ENCODE assay signal across 8 cellular contexts in the genomic region with DNA sequence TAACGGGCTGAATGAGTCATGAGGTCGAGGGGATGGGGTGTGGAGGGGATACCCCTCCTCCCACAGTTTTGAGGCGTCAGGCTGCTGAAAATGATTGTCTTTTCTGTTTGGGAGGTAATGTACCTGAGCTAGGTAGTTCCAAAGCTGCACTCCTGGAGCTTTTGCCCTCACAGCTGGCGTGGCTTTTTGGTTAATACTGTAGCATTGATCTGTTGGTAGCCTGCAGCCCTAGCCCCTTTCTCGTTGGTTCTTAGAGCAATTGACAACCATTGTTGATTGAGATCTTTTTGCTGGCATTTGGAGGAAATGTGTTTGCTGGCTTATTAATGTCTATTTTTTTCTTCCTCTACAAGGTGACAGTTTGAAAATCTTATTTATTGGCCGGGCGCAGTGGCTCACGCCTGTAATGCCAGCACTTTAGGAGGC. TPM values are rescaled to one million over a fixed set of nuclear protein-coding genes. Genes with fewer than 3 reads are reported as not detected.
DNase-seq lines count a peak whose midpoint lies in the region; ATAC-seq, FAIRE-seq and TF ChIP-seq lines count a peak whose summit lies in the region.

No MANE protein-coding gene starts in this region.

- WGBS in A549 (ENCODE audit: missing lambda C conversion rate) = 20% methylated on average over 7 of the region's 8 CpGs

- FAIRE-seq in A549 (lab: Jason Lieb, UNC) = no peak

- peaks cover 41% of the 10 kb centered on the region for H3K36me3 ChIP-seq in muscle layer of colon (ENCODE audit: insufficient read depth, low read length)

- TF ChIP-seq EP300 in A549 (IDR thresholded peaks at IDR 0.05) = no peak

- no peak for DNase-seq in A549 (ENCODE audit: low read depth in 1 of 2, low spot score in 1 of 2)
- DNase-seq in Jurkat, Clone E6-1 (ENCODE audit: low read depth, low spot score) = no peak
- DNase-seq in choroid plexus epithelial cell (ENCODE audit: low read depth) = no peak
- no peak for DNase-seq in NK-92 (lab: John Stamatoyannopoulos, UW; ENCODE audit: unreplicated experiment)

- H3K9ac ChIP-seq in muscle layer of colon (ENCODE audit: low read length) = peak overlapping the region; percentile 83

- POLR2A ChIA-PET in A549 (lab: Yijun Ruan, JAX) = interaction anchor here (3.6 kb wide), 1 partner anchor 22 kb away, joined by 38 read pairs; a partner anchor contains a TSS

- H3K9me3 ChIP-seq in A549 = peaks cover 4% of the 10 kb centered on the region; the same call in 1 of the 3 replicates
- no peaks in the 10 kb centered on the region for H3K9me3 ChIP-seq in muscle layer of colon (ENCODE audit: low read length)

- H3K4me3 ChIP-seq in A549 (peak overlapping the region; percentile 100), choroid plexus epithelial cell (ENCODE audit: low read depth, low read length) (peak overlapping the region; percentile 88), muscle layer of colon (ENCODE audit: low read depth in 1 of 2, low read length in 2 of 2) (peak overlapping the region; percentile 86 to 92)
- peak overlapping the region; percentile 97 for H3K4me3 ChIP-seq in Jurkat, Clone E6-1 (ENCODE audit: low read length)

- CTCF ChIA-PET in A549 (lab: Yijun Ruan, JAX) = no interaction called here

- H3K27me3 ChIP-seq in muscle layer of colon (ENCODE audit: control insufficient read depth in 1 of 2, insufficient read depth in 2 of 2, low read length in 2 of 2) = no peaks in the 10 kb centered on the region

- peak overlapping the region; percentile 99 for H3K4me2 ChIP-seq in A549

- TF ChIP-seq RAD21 in A549 (conservative IDR thresholded peaks at IDR 0.05 in 1 of 2, IDR thresholded peaks at IDR 0.05 in 1 of 2) = no peak

- H3K27ac ChIP-seq in A549 (peak overlapping the region; percentile 95 to 100), muscle layer of colon (ENCODE audit: low read depth, low read length) (peak overlapping the region; percentile 96)

- TF ChIP-seq CTCF in A549 (IDR thresholded peaks at IDR 0.05) = no peak
- TF ChIP-seq CTCF in choroid plexus epithelial cell (conservative IDR thresholded peaks at IDR 0.05; ENCODE audit: low read depth, low read length) = no peak

- H3K4me1 ChIP-seq in A549 (peaks cover 37% of the 10 kb centered on the region), muscle layer of colon (ENCODE audit: insufficient read depth, low read length) (peaks cover 23% of the 10 kb centered on the region)

- ATAC-seq in A549 (no peak), HG02763 (IDR thresholded peaks at IDR 0.05; ENCODE audit: unreplicated experiment) (no peak), GM19452 (IDR thresholded peaks at IDR 0.05; ENCODE audit: unreplicated experiment) (no peak), HG03159 (IDR thresholded peaks at IDR 0.05; ENCODE audit: unreplicated experiment) (no peak)

- TF ChIP-seq POLR2A in A549 (IDR thresholded peaks at IDR 0.05; ENCODE audit: low read length) = no peak

TF ChIP-seq in A549, 52 proteins besides CTCF, POLR2A, EP300 and RAD21:
- TF ChIP-seq JUN (IDR thresholded peaks at IDR 0.05) = no peak; a peak in 1 of 5 replicates
- no peak for TF ChIP-seq CBX8 (IDR thresholded peaks at IDR 0.05)
- TF ChIP-seq RNF2 (IDR thresholded peaks at IDR 0.05; ENCODE audit: borderline replicate concordance, low read depth) = no peak
- TF ChIP-seq, protein P1, sequence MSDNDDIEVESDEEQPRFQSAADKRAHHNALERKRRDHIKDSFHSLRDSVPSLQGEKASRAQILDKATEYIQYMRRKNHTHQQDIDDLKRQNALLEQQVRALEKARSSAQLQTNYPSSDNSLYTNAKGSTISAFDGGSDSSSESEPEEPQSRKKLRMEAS (IDR thresholded peaks at IDR 0.05) = no peak; the same call in 1 of the 2 replicates
- TF ChIP-seq SREBF2 (IDR thresholded peaks at IDR 0.05) = no peak
- no peak for TF ChIP-seq ZFP36 (IDR thresholded peaks at IDR 0.05; ENCODE audit: borderline replicate concordance, partially characterized antibody)
- TF ChIP-seq, protein P2, sequence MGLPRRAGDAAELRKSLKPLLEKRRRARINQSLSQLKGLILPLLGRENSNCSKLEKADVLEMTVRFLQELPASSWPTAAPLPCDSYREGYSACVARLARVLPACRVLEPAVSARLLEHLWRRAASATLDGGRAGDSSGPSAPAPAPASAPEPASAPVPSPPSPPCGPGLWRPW (IDR thresholded peaks at IDR 0.05) = no peak
- no peak for TF ChIP-seq GATA3 (IDR thresholded peaks at IDR 0.05; ENCODE audit: borderline replicate concordance)
- TF ChIP-seq ESRRA (IDR thresholded peaks at IDR 0.05; ENCODE audit: borderline replicate concordance, low read length) = no peak
- TF ChIP-seq TP53 (CRISPR knock-in tag; IDR thresholded peaks at IDR 0.05) = no peak
- no peak for TF ChIP-seq SMC3 (IDR thresholded peaks at IDR 0.05)
- TF ChIP-seq, protein P3, sequence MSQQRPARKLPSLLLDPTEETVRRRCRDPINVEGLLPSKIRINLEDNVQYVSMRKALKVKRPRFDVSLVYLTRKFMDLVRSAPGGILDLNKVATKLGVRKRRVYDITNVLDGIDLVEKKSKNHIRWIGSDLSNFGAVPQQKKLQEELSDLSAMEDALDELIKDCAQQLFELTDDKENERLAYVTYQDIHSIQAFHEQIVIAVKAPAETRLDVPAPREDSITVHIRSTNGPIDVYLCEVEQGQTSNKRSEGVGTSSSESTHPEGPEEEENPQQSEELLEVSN (IDR thresholded peaks at IDR 0.05; ENCODE audit: borderline replicate concordance, low read depth) = no peak
- no peak for TF ChIP-seq EHF (CRISPR knock-in tag; IDR thresholded peaks at IDR 0.05)
- no peak for TF ChIP-seq MAFK (IDR thresholded peaks at IDR 0.05; ENCODE audit: partially characterized antibody)
- no peak for TF ChIP-seq CHD4 (IDR thresholded peaks at IDR 0.05; ENCODE audit: borderline replicate concordance)
- TF ChIP-seq ZNF302 (CRISPR knock-in tag; IDR thresholded peaks at IDR 0.05) = no peak
- TF ChIP-seq EHMT2 (IDR thresholded peaks at IDR 0.05; ENCODE audit: low read depth) = no peak
- no peak for TF ChIP-seq HDAC2 (IDR thresholded peaks at IDR 0.05)
- TF ChIP-seq MYC (IDR thresholded peaks at IDR 0.05; ENCODE audit: borderline replicate concordance, low read length) = no peak

RNA-seq across cellular contexts. Expression of a gene that starts 1.8 kb away (rescaled TPM):
- 28.4 and 42.5 TPM in 2 replicates for polyA plus RNA-seq in A549 (2011; rRNA removed)
- polyA plus RNA-seq in A549 (2012; cell fraction: cytosol; rRNA removed) = 62.5 and 71.3 TPM in 2 replicates
- 233 and 337 TPM in 2 replicates for polyA plus RNA-seq in A549 (2012; cell fraction: nucleus; rRNA removed)
- polyA plus RNA-seq in A549 (2017; fragmentation: RNase III; extraction: RNeasy Plus Mini Kit Qiagen cat#74134 plus additional on column Dnase treatment) = 134 to 137 TPM (median 135 TPM) in 3 replicates
- 42.2 and 49.0 TPM in 2 replicates for polyA minus RNA-seq in A549 (2011; rRNA and poly(A)+ RNA removed)
- polyA plus RNA-seq in Jurkat, Clone E6-1 (2012; ENCODE audit: insufficient read depth, insufficient read length) = 184 TPM

RNA-seq across cellular contexts. Expression of a gene that starts 21.6 kb away (rescaled TPM):
- polyA plus RNA-seq in A549 (2011; rRNA removed) = 139 and 159 TPM in 2 replicates
- 354 and 357 TPM in 2 replicates for polyA plus RNA-seq in A549 (2012; cell fraction: cytosol; rRNA removed)
- 599 and 723 TPM in 2 replicates for polyA plus RNA-seq in A549 (2012; cell fraction: nucleus; rRNA removed)
- 252 to 267 TPM (median 260 TPM) in 3 replicates for polyA plus RNA-seq in A549 (2017; fragmentation: RNase III; extraction: RNeasy Plus Mini Kit Qiagen cat#74134 plus additional on column Dnase treatment)
- polyA minus RNA-seq in A549 (2011; rRNA and poly(A)+ RNA removed) = 90.5 and 114 TPM in 2 replicates
- polyA plus RNA-seq in Jurkat, Clone E6-1 (2012; ENCODE audit: insufficient read depth, insufficient read length) = 418 TPM

RNA-seq across cellular contexts. Expression of a gene that starts 39.1 kb away (rescaled TPM):
- 10.7 and 12.3 TPM in 2 replicates for polyA plus RNA-seq in A549 (2011; rRNA removed)
- polyA plus RNA-seq in A549 (2012; cell fraction: cytosol; rRNA removed) = 30.4 and 37.2 TPM in 2 replicates
- polyA plus RNA-seq in A549 (2012; cell fraction: nucleus; rRNA removed) = 122 and 123 TPM in 2 replicates
- polyA plus RNA-seq in A549 (2017; fragmentation: RNase III; extraction: RNeasy Plus Mini Kit Qiagen cat#74134 plus additional on column Dnase treatment) = 25.9 to 31.0 TPM (median 26.7 TPM) in 3 replicates
- 20.9 and 25.7 TPM in 2 replicates for polyA minus RNA-seq in A549 (2011; rRNA and poly(A)+ RNA removed)
- 45.9 TPM for polyA plus RNA-seq in Jurkat, Clone E6-1 (2012; ENCODE audit: insufficient read depth, insufficient read length)

RNA-seq across cellular contexts. Expression of a gene that starts 53.7 kb away (rescaled TPM):
- polyA plus RNA-seq in A549 (2011; rRNA removed) (0.96 and 1.1 TPM in 2 replicates), A549 (2017; fragmentation: RNase III; extraction: RNeasy Plus Mini Kit Qiagen cat#74134 plus additional on column Dnase treatment) (1.5 to 5.2 TPM (median 2.3 TPM) in 3 replicates)
- polyA plus RNA-seq in A549 (2012; cell fraction: cytosol; rRNA removed) = 1.6 and 2.0 TPM in 2 replicates
- 15.2 and 16.9 TPM in 2 replicates for polyA plus RNA-seq in A549 (2012; cell fraction: nucleus; rRNA removed)
- polyA minus RNA-seq in A549 (2011; rRNA and poly(A)+ RNA removed) = 1.1 and 1.5 TPM in 2 replicates
- 5.8 TPM for polyA plus RNA-seq in Jurkat, Clone E6-1 (2012; ENCODE audit: insufficient read depth, insufficient read length)
